ENCODE assay signal across 1 cellular context in the genomic region with DNA sequence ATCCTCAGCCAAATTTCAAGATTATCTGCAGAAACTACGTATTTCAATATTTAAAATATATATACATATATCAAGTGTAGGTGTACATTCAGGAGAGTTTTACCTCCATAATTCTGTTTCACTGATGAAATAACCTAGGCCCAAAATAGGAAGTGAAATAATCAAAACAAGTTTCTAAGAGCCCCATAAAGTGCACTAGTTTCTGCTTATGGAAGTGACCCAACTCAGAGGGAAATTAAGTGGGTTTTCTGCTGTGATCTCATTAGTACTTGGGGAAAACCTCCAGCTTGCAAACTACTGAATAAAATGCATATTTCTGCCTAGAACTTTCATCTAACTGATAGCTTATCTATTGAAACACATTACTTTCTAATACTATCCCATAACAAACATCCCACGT.
TF ChIP-seq lines count a peak whose summit lies in the region.

No MANE protein-coding gene starts in this region.

TF ChIP-seq in K562, 482 proteins besides CTCF, POLR2A, EP300 and RAD21 (continued from another document):
- TF ChIP-seq IFI16 (CRISPR knock-in tag; IDR thresholded peaks at IDR 0.05): peak; percentile 62; the same call in 1 of the 2 replicates
- TF ChIP-seq, protein P1, sequence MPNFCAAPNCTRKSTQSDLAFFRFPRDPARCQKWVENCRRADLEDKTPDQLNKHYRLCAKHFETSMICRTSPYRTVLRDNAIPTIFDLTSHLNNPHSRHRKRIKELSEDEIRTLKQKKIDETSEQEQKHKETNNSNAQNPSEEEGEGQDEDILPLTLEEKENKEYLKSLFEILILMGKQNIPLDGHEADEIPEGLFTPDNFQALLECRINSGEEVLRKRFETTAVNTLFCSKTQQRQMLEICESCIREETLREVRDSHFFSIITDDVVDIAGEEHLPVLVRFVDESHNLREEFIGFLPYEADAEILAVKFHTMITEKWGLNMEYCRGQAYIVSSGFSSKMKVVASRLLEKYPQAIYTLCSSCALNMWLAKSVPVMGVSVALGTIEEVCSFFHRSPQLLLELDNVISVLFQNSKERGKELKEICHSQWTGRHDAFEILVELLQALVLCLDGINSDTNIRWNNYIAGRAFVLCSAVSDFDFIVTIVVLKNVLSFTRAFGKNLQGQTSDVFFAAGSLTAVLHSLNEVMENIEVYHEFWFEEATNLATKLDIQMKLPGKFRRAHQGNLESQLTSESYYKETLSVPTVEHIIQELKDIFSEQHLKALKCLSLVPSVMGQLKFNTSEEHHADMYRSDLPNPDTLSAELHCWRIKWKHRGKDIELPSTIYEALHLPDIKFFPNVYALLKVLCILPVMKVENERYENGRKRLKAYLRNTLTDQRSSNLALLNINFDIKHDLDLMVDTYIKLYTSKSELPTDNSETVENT (CRISPR knock-in tag; IDR thresholded peaks at IDR 0.05): no peak
- no peak for TF ChIP-seq GABPA (tag; conservative IDR thresholded peaks at IDR 0.05; ENCODE audit: low read depth)
